ENCODE assay signal across 1 cellular context in genomic region chr22:48884292-48884691, GRCh38.
TF ChIP-seq lines count a peak whose summit lies in the region.

No MANE protein-coding gene starts in this region.

TF ChIP-seq in GM23338, 12 proteins besides CTCF, POLR2A, EP300 and RAD21:
- TF ChIP-seq REST (IDR thresholded peaks at IDR 0.05; ENCODE audit: unreplicated experiment), result no peak
- TF ChIP-seq ZNF114 (CRISPR knock-in tag; IDR thresholded peaks at IDR 0.05), result no peak
- no peak for TF ChIP-seq JUNB (IDR thresholded peaks at IDR 0.05; ENCODE audit: unreplicated experiment)
- TF ChIP-seq ETS1 (IDR thresholded peaks at IDR 0.05), result no peak
- no peak for TF ChIP-seq POLR2AphosphoS5 (IDR thresholded peaks at IDR 0.05; ENCODE audit: low read depth)
- TF ChIP-seq EZH2phosphoT487 (IDR thresholded peaks at IDR 0.05; ENCODE audit: unreplicated experiment), result no peak
- no peak for TF ChIP-seq NANOG (IDR thresholded peaks at IDR 0.05; ENCODE audit: borderline replicate concordance)
- TF ChIP-seq ZNF331 (CRISPR knock-in tag; IDR thresholded peaks at IDR 0.05; ENCODE audit: low read depth), result no peak
- no peak for TF ChIP-seq ZNF462 (CRISPR knock-in tag; IDR thresholded peaks at IDR 0.05)
- no peak for TF ChIP-seq STAT1 (IDR thresholded peaks at IDR 0.05; ENCODE audit: unreplicated experiment)
- no peak for TF ChIP-seq EZH2 (IDR thresholded peaks at IDR 0.05; ENCODE audit: low read depth, unreplicated experiment)
- TF ChIP-seq CREB1 (CRISPR knock-in tag; IDR thresholded peaks at IDR 0.05; ENCODE audit: low read depth), result no peak
